Comparison of ENCODE assay signal across 9 cellular contexts in the genomic region with DNA sequence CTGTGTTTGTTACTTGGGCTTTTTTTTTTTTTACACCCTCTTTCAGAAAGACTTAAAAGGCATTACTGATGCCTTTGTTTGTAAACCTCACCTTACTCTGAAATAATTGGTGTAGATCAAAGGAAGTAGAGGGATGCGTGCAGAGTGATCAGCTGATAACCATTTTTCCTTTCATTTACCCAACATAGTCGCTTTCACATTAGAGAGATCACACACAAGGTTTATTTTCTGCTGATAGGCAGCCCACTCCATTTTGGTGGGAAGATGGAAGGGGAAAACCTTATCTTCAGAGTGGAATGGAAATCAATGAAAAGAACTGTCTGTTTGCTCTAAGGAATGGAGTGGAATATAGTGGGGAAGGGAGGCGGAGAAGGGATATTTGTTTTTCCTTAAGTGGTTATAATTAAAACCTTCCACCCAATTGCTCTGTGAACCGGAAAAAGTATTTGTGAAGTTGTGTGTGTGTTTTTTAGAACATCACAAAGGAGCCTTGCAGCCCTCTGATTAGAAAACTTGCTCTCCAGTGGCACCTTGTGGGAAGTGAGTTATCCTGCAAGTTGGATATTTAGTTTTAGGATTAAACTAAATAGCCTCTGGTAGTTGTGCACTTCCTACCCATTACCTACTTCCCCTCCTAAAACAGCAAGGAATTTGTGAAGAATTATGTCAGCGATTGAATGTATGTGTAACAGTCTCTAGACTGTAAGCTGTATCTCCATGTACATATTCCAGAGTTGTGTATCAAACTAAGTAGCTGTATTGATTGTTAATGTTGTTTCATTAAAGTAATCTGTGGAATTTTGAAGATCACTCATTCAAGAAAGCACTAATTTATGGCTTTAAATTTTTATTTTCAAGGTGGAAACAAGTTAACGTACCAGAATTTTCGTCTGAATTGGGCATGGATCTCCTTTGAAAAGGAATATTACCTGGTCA.
DNase-seq lines count a peak whose midpoint lies in the region; ATAC-seq and TF ChIP-seq lines count a peak whose summit lies in the region.
"Had no signal": no experiment of that assay in that cellular context is flagged by ENCODE, and none has a peak within 500 bp of the region (broad histone marks: within the 10 kb centered on the region; RNA-seq: fewer than 3 reads in every experiment).

No MANE protein-coding gene starts in this region.

- H4K5ac ChIP-seq in mesendoderm (ENCODE audit: low read length) = no peak overlapping the region

- no peak overlapping the region for H3K56ac ChIP-seq in mesendoderm (ENCODE audit: low read length)

- H3K4ac ChIP-seq in mesendoderm (ENCODE audit: low read depth, low read length) = no peak overlapping the region

- no peak overlapping the region for H2BK120ac ChIP-seq in mesendoderm (ENCODE audit: low read depth, low read length)

- peak; percentile 8 for DNase-seq in AG08396 (ENCODE audit: low spot score)
- DNase-seq in NCI-H2227 treated with DMSO at 0.1 percent for 48 hours (lab: John Stamatoyannopoulos, UW) = peak; percentile 69
- peak; percentile 66 for DNase-seq in choroid plexus epithelial cell (ENCODE audit: low read depth)
- peak; percentile 77 for DNase-seq in mesendoderm
- DNase-seq in Right ventricle myocardium inferior (ENCODE audit: missing footprints) = no peak

- no peaks in the 10 kb centered on the region for H3K36me3 ChIP-seq in mesendoderm (ENCODE audit: control insufficient read depth, insufficient read depth, low read length)

- WGBS in mesendoderm (ENCODE audit: extremely low coverage, insufficient coverage, low lambda C conversion rate) = no CpG with 5 or more reads among the region's 7 CpGs

- H3K18ac ChIP-seq in mesendoderm (ENCODE audit: low read length) = no peak overlapping the region

- H2BK15ac ChIP-seq in mesendoderm (replicated peaks; ENCODE audit: low read depth) = no peak overlapping the region

- no peak overlapping the region for H3K4me2 ChIP-seq in mesendoderm (ENCODE audit: low read length)

- H3K79me2 ChIP-seq in mesendoderm (ENCODE audit: control insufficient read depth, insufficient read depth, low read length) = no peaks in the 10 kb centered on the region

- H3K4me3 ChIP-seq in choroid plexus epithelial cell (ENCODE audit: low read depth, low read length) = no peak overlapping the region
- H3K4me3 ChIP-seq in mesendoderm (ENCODE audit: low read length) = no peak overlapping the region

- no peak overlapping the region for H4K8ac ChIP-seq in mesendoderm (ENCODE audit: low read depth, low read length)

- no peak overlapping the region for H2BK5ac ChIP-seq in mesendoderm (ENCODE audit: low read length)

- intact Hi-C loops in Right ventricle myocardium inferior (cut with DNase I) = loop anchor here (2.0 kb wide), 1 partner anchor 77 kb away; a partner anchor contains a TSS

- peak; percentile 64 for ATAC-seq in GM18502 (IDR thresholded peaks at IDR 0.05; ENCODE audit: poor library complexity, unreplicated experiment)
- ATAC-seq in GM21528 (IDR thresholded peaks at IDR 0.05; ENCODE audit: low FRiP score, unreplicated experiment) = no peak
- ATAC-seq in GM21423 (IDR thresholded peaks at IDR 0.05; ENCODE audit: unreplicated experiment) = no peak
- no peak for ATAC-seq in Right ventricle myocardium inferior

- H2AK5ac ChIP-seq in mesendoderm (ENCODE audit: low read length) = no peak overlapping the region

- H3K79me1 ChIP-seq in mesendoderm (ENCODE audit: low read length) = no peaks in the 10 kb centered on the region

- no peaks in the 10 kb centered on the region for H3K27me3 ChIP-seq in mesendoderm (ENCODE audit: insufficient read depth, low read length, poor library complexity)

- H3K4me1 ChIP-seq in mesendoderm (ENCODE audit: control insufficient read depth, low read depth, low read length) = no peaks in the 10 kb centered on the region

- no peak overlapping the region for H3K23ac ChIP-seq in mesendoderm (ENCODE audit: low read length)

- no peak overlapping the region for H3K9ac ChIP-seq in mesendoderm (ENCODE audit: low read length)

- TF ChIP-seq CTCF in choroid plexus epithelial cell (conservative IDR thresholded peaks at IDR 0.05; ENCODE audit: low read depth, low read length) = peak; percentile 78

- no peak overlapping the region for H3K27ac ChIP-seq in mesendoderm (ENCODE audit: low read depth, low read length)
- H3K27ac ChIP-seq: epithelial cell of prostate had no signal
